Comparison of ENCODE assay signal across 1 cellular context in genomic region chr7:2165610-2166594, GRCh38.
TF ChIP-seq lines count a peak whose summit lies in the region.

No MANE protein-coding gene starts in this region.

TF ChIP-seq in GM12878, 131 proteins besides CTCF, POLR2A, EP300 and RAD21 (continued from another document and continues in another):
- TF ChIP-seq PRDM15 (CRISPR knock-in tag; IDR thresholded peaks at IDR 0.05) (no peak), NKRF (conservative IDR thresholded peaks at IDR 0.05) (no peak), ELK1 (IDR thresholded peaks at IDR 0.05; ENCODE audit: low read depth, low read length) (no peak), CBX3 (IDR thresholded peaks at IDR 0.05; ENCODE audit: borderline replicate concordance, low read depth) (no peak), HDAC6 (IDR thresholded peaks at IDR 0.05; ENCODE audit: unreplicated experiment) (no peak), SP1 (IDR thresholded peaks at IDR 0.05; ENCODE audit: low read depth, low read length) (peak; percentile 53), ZZZ3 (IDR thresholded peaks at IDR 0.05; ENCODE audit: control insufficient read depth, insufficient read length, low read depth) (no peak), ZBTB40 (IDR thresholded peaks at IDR 0.05; ENCODE audit: borderline replicate concordance) (no peak), ZNF592 (IDR thresholded peaks at IDR 0.05) (peak; percentile 70; the same call in 1 of the 2 replicates), TCF12 (IDR thresholded peaks at IDR 0.05; ENCODE audit: low read depth, low read length) (peak; percentile 96), SUZ12 (IDR thresholded peaks at IDR 0.05; ENCODE audit: unreplicated experiment) (no peak), BCLAF1 (IDR thresholded peaks at IDR 0.05) (no peak), LARP7 (IDR thresholded peaks at IDR 0.05) (no peak), STAT1 (conservative IDR thresholded peaks at IDR 0.05) (no peak), POU2F2 (IDR thresholded peaks at IDR 0.05; ENCODE audit: borderline replicate concordance, low read depth, low read length) (peak; percentile 72; the same call in 1 of the 3 replicates), TARDBP (IDR thresholded peaks at IDR 0.05; ENCODE audit: borderline replicate concordance) (no peak), DPF2 (IDR thresholded peaks at IDR 0.05) (peak; percentile 98), ZBTB4 (CRISPR knock-in tag; IDR thresholded peaks at IDR 0.05) (no peak), CBX5 (IDR thresholded peaks at IDR 0.05; ENCODE audit: low read depth) (no peak), E4F1 (IDR thresholded peaks at IDR 0.05; ENCODE audit: borderline replicate concordance, partially characterized antibody) (no peak), MEF2B (IDR thresholded peaks at IDR 0.05; ENCODE audit: partially characterized antibody, poor library complexity, severe bottlenecking) (peak; percentile 91), MYB (IDR thresholded peaks at IDR 0.05; ENCODE audit: borderline replicate concordance, low read depth, low read length) (no peak), NR2C1 (IDR thresholded peaks at IDR 0.05) (no peak)
